8 cellular contexts compared by ENCODE assay signal in genomic region chr17:2070241-2071023, GRCh38. TPM values are rescaled to one million over a fixed set of nuclear protein-coding genes. Genes with fewer than 3 reads are reported as not detected.
DNase-seq lines count a peak whose midpoint lies in the region; ATAC-seq and TF ChIP-seq lines count a peak whose summit lies in the region.

No MANE protein-coding gene starts in this region.

- TF ChIP-seq POLR2A in tibial nerve (IDR thresholded peaks at IDR 0.05): no peak

- no peak for TF ChIP-seq EP300 in tibial nerve (IDR thresholded peaks at IDR 0.05)

- H3K4me1 ChIP-seq in SJSA1 (replicated peaks) (peaks cover 88% of the 10 kb centered on the region), tibial nerve (peaks cover 0 to 80% (median 49%) of the 10 kb centered on the region in 4 donors)

- DNase-seq in SJSA1 (ENCODE audit: low read depth in 1 of 2, low spot score in 2 of 2) (peak; percentile 91 to 92), left colon (peak in 1 of 2 donors; percentile 7), tibial nerve (ENCODE audit: low spot score in 2 of 2) (no peak), SW480 (ENCODE audit: low spot score) (no peak), COR-L47 (lab: John Stamatoyannopoulos, UW) (no peak), NCI-H2227 treated with DMSO at 0.1 percent for 48 hours (lab: John Stamatoyannopoulos, UW) (no peak)

- no peak for TF ChIP-seq CTCF in tibial nerve (IDR thresholded peaks at IDR 0.05)

- H3K36me3 ChIP-seq in SJSA1 (peaks cover 20% of the 10 kb centered on the region), tibial nerve (peaks cover 0 to 80% (median 0%) of the 10 kb centered on the region in 3 donors)

- H3K4me3 ChIP-seq in SJSA1 (no peak overlapping the region; the same call in 1 of the 2 replicates), tibial nerve (no peak overlapping the region)

- H3K27me3 ChIP-seq in SJSA1 (replicated peaks) (no peaks in the 10 kb centered on the region), tibial nerve (no peaks in the 10 kb centered on the region)

- peak; percentile 80 for ATAC-seq in GM19023 (IDR thresholded peaks at IDR 0.05; ENCODE audit: unreplicated experiment)
- peak; percentile 75 for ATAC-seq in HG02642 (IDR thresholded peaks at IDR 0.05; ENCODE audit: poor library complexity, unreplicated experiment)
- ATAC-seq in left colon: peak; percentile 8

- H3K9me3 ChIP-seq in SJSA1 (replicated peaks) (no peaks in the 10 kb centered on the region), tibial nerve (no peaks in the 10 kb centered on the region)

- intact Hi-C loops in left colon (cut with DNase I, micrococcal nuclease): no loop called here

- peak overlapping the region; percentile 97 for H3K27ac ChIP-seq in SJSA1
- peak overlapping the region in 3 of 4 donors; percentile 67 to 81 (median 67) for H3K27ac ChIP-seq in tibial nerve

- WGBS in tibial nerve, 2 donors: 84 to 87% methylated on average over 13 of the region's 13 CpGs

RNA-seq across cellular contexts. Expression of gene HIC1, which starts 15.5 kb away (rescaled TPM):
- total RNA-seq in SJSA1 (2014; rRNA removed; shearing (Covaris generic)): 28.8 and 31.3 TPM in 2 replicates
- total RNA-seq in left colon: 10 to 100 TPM in 1 of 2 donors, 1 to 10 TPM in 1; 4.8 to 12.8 TPM
- total RNA-seq in tibial nerve: 10 to 100 TPM; 27.6 to 64.7 (median 50.0) TPM

RNA-seq across cellular contexts. Expression of gene OVCA2, which starts 28.6 kb away (rescaled TPM):
- 66.0 and 79.9 TPM in 2 replicates for total RNA-seq in SJSA1 (2014; rRNA removed; shearing (Covaris generic))
- 10 to 100 TPM; 39.2 to 39.7 TPM for total RNA-seq in left colon
- 10 to 100 TPM; 18.6 to 37.3 (median 35.0) TPM for total RNA-seq in tibial nerve

RNA-seq across cellular contexts. Expression of gene DPH1, which starts 40.5 kb away (rescaled TPM):
- total RNA-seq in SJSA1 (2014; rRNA removed; shearing (Covaris generic)): 21.0 and 24.9 TPM in 2 replicates
- total RNA-seq in left colon (10 to 100 TPM; 31.2 to 35.1 TPM), tibial nerve (100 to 1,000 TPM in 1 of 4 donors, 10 to 100 TPM in 3; 56.3 to 137 (median 63.9) TPM)

RNA-seq across cellular contexts. Expression of gene RTN4RL1, which starts 45.3 kb away (rescaled TPM):
- not detected in 2 replicates for total RNA-seq in SJSA1 (2014; rRNA removed; shearing (Covaris generic))
- total RNA-seq in left colon: under 1 TPM; 0.15 to 0.36 TPM
- total RNA-seq in tibial nerve: 10 to 100 TPM in 1 of 4 donors, 1 to 10 TPM in 3; 7.3 to 12.6 (median 7.8) TPM

Comparison
In these comparisons a context has a peak if more than half of its experiments do, and no peak if none do; other contexts are left out.
1. ATAC-seq: peak in every context shown above with its lines; median percentile 80 in GM19023; 75 in HG02642; 8 in left colon.
2. DNase-seq: peak in SJSA1 (2 of 2); none in tibial nerve (0 of 2), SW480 (single experiment), COR-L47 (single experiment) and NCI-H2227 treated with DMSO at 0.1 percent for 48 hours (single experiment).